Comparison of ENCODE assay signal across 1 cellular context in the genomic region with DNA sequence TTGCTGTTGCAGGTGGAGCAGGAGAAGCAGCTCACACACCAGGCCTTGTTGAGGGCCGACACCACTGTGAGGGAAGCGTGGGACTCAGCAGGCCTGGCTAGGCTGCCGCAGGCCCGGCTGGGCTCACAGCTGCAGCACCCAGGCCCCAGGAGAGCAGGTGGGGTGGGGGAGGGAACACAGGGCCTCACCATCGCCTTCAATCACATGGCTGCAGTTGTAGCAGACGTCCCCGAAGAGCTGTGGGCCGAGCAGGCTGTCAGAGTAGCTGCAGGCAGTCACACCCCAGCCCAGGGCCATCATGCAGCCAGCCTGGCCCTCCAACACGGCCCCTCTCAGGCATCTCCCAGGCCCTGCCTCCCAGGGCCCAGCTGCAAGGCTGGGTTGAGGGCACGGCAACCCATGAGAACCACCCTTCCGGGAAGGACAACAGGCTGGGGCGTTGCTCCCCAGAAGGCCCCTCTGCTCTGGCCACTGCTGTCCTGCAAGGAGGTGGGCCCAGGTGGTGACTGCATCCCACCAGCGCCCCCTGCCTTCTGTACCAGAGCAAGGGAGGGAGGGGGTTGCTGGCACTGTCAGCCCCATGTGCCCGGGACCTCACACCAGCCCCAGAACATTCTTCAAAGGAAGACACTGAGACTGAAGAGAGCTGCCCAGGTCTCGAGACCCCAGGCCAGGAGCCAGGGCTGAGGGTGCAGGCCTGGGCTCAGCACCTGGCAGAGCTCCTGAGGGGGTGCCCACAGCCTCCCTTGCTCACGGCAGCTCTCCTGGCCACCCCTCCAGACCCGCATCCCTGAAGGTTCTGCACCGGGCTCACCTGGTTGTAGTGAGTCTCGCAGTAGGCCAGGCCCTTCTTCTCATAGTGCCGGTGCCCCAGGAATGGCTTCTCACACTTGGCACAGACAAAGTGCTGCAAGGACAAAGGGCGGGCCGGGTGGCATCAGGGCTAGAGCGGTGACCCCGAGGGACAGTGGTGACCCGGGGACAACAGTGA.
TF ChIP-seq lines count a peak whose summit lies in the region.

No MANE protein-coding gene starts in this region.

TF ChIP-seq in HepG2, 621 proteins besides CTCF, POLR2A, EP300 and RAD21 (continued from another document and continues in another):
- no peak; the same call in 1 of the 2 replicates for TF ChIP-seq UBTF (CRISPR knock-in tag; IDR thresholded peaks at IDR 0.05)
- TF ChIP-seq EED (CRISPR knock-in tag; IDR thresholded peaks at IDR 0.05) = no peak; the same call in 1 of the 2 replicates
- TF ChIP-seq PHF20 (CRISPR knock-in tag; IDR thresholded peaks at IDR 0.05) = peak; percentile 47; the same call in 1 of the 2 replicates
- TF ChIP-seq MLLT10 (CRISPR knock-in tag; IDR thresholded peaks at IDR 0.05) = no peak
- no peak for TF ChIP-seq IRX3 (CRISPR knock-in tag; IDR thresholded peaks at IDR 0.05; ENCODE audit: borderline replicate concordance, low read depth)
- no peak for TF ChIP-seq CC2D1A (CRISPR knock-in tag; IDR thresholded peaks at IDR 0.05)
- TF ChIP-seq ZMYM4 (CRISPR knock-in tag; IDR thresholded peaks at IDR 0.05) = peak; percentile 31; the same call in 1 of the 2 replicates
- peak; percentile 35; the same call in 1 of the 2 replicates for TF ChIP-seq HIVEP1 (CRISPR knock-in tag; IDR thresholded peaks at IDR 0.05)
- TF ChIP-seq ATF7-NPFF (CRISPR knock-in tag; IDR thresholded peaks at IDR 0.05; ENCODE audit: low read depth) = peak; percentile 49; the same call in 1 of the 2 replicates
- TF ChIP-seq ZFX (CRISPR knock-in tag; IDR thresholded peaks at IDR 0.05; ENCODE audit: low read depth) = peak; percentile 96
- TF ChIP-seq RFXAP (CRISPR knock-in tag; IDR thresholded peaks at IDR 0.05; ENCODE audit: borderline replicate concordance) = peak; percentile 31; the same call in 1 of the 2 replicates
- no peak for TF ChIP-seq ZNF207 (IDR thresholded peaks at IDR 0.05; ENCODE audit: borderline replicate concordance)
- peak; percentile 71 for TF ChIP-seq STAG1 (CRISPR knock-in tag; IDR thresholded peaks at IDR 0.05)
- TF ChIP-seq, protein P1, sequence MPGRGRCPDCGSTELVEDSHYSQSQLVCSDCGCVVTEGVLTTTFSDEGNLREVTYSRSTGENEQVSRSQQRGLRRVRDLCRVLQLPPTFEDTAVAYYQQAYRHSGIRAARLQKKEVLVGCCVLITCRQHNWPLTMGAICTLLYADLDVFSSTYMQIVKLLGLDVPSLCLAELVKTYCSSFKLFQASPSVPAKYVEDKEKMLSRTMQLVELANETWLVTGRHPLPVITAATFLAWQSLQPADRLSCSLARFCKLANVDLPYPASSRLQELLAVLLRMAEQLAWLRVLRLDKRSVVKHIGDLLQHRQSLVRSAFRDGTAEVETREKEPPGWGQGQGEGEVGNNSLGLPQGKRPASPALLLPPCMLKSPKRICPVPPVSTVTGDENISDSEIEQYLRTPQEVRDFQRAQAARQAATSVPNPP (CRISPR knock-in tag; IDR thresholded peaks at IDR 0.05) = no peak
- 0 out of 2 replicates have a peak, but pooled peaks have one; percentile 36 for TF ChIP-seq ZNF275 (CRISPR knock-in tag; IDR thresholded peaks at IDR 0.05; ENCODE audit: borderline replicate concordance)
- no peak for TF ChIP-seq ZIK1 (CRISPR knock-in tag; IDR thresholded peaks at IDR 0.05; ENCODE audit: borderline replicate concordance, low read depth)
- 0 out of 2 replicates have a peak, but pooled peaks have one; percentile 59 for TF ChIP-seq NFKBIZ (CRISPR knock-in tag; IDR thresholded peaks at IDR 0.05)
- no peak for TF ChIP-seq MTA3 (CRISPR knock-in tag; IDR thresholded peaks at IDR 0.05)
- no peak for TF ChIP-seq JARID2 (CRISPR knock-in tag; IDR thresholded peaks at IDR 0.05; ENCODE audit: insufficient replicate concordance)
- TF ChIP-seq ZNF337 (CRISPR knock-in tag; IDR thresholded peaks at IDR 0.05; ENCODE audit: borderline replicate concordance, low read depth) = no peak
- no peak for TF ChIP-seq ZNF691 (CRISPR knock-in tag; IDR thresholded peaks at IDR 0.05; ENCODE audit: borderline replicate concordance, low read depth)
- no peak for TF ChIP-seq ZFP41 (CRISPR knock-in tag; IDR thresholded peaks at IDR 0.05; ENCODE audit: borderline replicate concordance)
- TF ChIP-seq, protein P2, sequence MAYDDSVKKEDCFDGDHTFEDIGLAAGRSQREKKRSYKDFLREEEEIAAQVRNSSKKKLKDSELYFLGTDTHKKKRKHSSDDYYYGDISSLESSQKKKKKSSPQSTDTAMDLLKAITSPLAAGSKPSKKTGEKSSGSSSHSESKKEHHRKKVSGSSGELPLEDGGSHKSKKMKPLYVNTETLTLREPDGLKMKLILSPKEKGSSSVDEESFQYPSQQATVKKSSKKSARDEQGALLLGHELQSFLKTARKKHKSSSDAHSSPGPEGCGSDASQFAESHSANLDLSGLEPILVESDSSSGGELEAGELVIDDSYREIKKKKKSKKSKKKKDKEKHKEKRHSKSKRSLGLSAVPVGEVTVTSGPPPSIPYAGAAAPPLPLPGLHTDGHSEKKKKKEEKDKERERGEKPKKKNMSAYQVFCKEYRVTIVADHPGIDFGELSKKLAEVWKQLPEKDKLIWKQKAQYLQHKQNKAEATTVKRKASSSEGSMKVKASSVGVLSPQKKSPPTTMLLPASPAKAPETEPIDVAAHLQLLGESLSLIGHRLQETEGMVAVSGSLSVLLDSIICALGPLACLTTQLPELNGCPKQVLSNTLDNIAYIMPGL (CRISPR knock-in tag; IDR thresholded peaks at IDR 0.05; ENCODE audit: borderline replicate concordance in 1 of 2, low read depth in 1 of 2) = peak; percentile 76 to 88
- 0 out of 2 replicates have a peak, but pooled peaks have one; percentile 20 for TF ChIP-seq ZNF547 (CRISPR knock-in tag; IDR thresholded peaks at IDR 0.05)
- TF ChIP-seq ZBTB39 (CRISPR knock-in tag; IDR thresholded peaks at IDR 0.05) = no peak
- TF ChIP-seq, protein P3, sequence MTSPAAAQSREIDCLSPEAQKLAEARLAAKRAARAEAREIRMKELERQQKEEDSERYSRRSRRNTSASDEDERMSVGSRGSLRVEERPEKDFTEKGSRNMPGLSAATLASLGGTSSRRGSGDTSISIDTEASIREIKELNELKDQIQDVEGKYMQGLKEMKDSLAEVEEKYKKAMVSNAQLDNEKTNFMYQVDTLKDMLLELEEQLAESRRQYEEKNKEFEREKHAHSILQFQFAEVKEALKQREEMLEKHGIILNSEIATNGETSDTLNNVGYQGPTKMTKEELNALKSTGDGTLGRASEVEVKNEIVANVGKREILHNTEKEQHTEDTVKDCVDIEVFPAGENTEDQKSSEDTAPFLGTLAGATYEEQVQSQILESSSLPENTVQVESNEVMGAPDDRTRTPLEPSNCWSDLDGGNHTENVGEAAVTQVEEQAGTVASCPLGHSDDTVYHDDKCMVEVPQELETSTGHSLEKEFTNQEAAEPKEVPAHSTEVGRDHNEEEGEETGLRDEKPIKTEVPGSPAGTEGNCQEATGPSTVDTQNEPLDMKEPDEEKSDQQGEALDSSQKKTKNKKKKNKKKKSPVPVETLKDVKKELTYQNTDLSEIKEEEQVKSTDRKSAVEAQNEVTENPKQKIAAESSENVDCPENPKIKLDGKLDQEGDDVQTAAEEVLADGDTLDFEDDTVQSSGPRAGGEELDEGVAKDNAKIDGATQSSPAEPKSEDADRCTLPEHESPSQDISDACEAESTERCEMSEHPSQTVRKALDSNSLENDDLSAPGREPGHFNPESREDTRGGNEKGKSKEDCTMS (CRISPR knock-in tag; conservative IDR thresholded peaks at IDR 0.05) = no peak
- TF ChIP-seq CCDC6 (CRISPR knock-in tag; IDR thresholded peaks at IDR 0.05) = no peak
- TF ChIP-seq, protein P4, sequence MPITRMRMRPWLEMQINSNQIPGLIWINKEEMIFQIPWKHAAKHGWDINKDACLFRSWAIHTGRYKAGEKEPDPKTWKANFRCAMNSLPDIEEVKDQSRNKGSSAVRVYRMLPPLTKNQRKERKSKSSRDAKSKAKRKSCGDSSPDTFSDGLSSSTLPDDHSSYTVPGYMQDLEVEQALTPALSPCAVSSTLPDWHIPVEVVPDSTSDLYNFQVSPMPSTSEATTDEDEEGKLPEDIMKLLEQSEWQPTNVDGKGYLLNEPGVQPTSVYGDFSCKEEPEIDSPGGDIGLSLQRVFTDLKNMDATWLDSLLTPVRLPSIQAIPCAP (CRISPR knock-in tag; IDR thresholded peaks at IDR 0.05; ENCODE audit: low read depth) = no peak
- TF ChIP-seq, protein P5, sequence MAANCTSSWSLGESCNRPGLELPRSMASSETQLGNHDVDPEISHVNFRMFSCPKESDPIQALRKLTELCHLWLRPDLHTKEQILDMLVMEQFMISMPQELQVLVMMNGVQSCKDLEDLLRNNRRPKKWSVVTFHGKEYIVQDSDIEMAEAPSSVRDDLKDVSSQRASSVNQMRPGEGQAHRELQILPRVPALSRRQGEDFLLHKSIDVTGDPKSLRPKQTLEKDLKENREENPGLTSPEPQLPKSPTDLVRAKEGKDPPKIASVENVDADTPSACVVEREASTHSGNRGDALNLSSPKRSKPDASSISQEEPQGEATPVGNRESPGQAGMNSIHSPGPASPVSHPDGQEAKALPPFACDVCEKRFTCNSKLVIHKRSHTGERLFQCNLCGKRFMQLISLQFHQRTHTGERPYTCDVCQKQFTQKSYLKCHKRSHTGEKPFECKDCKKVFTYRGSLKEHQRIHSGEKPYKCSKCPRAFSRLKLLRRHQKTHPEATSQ (CRISPR knock-in tag; IDR thresholded peaks at IDR 0.05; ENCODE audit: borderline replicate concordance) = no peak
- no peak; the same call in 1 of the 2 replicates for TF ChIP-seq WIZ (CRISPR knock-in tag; IDR thresholded peaks at IDR 0.05)
- TF ChIP-seq ZNF777 (CRISPR knock-in tag; IDR thresholded peaks at IDR 0.05) = no peak
- TF ChIP-seq GMEB2 (CRISPR knock-in tag; IDR thresholded peaks at IDR 0.05; ENCODE audit: low read depth) = no peak
- TF ChIP-seq, protein P6, sequence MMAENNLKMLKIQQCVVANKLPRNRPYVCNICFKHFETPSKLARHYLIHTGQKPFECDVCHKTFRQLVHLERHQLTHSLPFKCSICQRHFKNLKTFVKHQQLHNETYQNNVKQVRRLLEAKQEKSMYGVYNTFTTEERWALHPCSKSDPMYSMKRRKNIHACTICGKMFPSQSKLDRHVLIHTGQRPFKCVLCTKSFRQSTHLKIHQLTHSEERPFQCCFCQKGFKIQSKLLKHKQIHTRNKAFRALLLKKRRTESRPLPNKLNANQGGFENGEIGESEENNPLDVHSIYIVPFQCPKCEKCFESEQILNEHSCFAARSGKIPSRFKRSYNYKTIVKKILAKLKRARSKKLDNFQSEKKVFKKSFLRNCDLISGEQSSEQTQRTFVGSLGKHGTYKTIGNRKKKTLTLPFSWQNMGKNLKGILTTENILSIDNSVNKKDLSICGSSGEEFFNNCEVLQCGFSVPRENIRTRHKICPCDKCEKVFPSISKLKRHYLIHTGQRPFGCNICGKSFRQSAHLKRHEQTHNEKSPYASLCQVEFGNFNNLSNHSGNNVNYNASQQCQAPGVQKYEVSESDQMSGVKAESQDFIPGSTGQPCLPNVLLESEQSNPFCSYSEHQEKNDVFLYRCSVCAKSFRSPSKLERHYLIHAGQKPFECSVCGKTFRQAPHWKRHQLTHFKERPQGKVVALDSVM (CRISPR knock-in tag; IDR thresholded peaks at IDR 0.05) = no peak
- TF ChIP-seq ZNF331 (CRISPR knock-in tag; IDR thresholded peaks at IDR 0.05) = peak; percentile 8; the same call in 1 of the 2 replicates
- TF ChIP-seq ATF7 (IDR thresholded peaks at IDR 0.05) = no peak
- no peak for TF ChIP-seq ATF7 (CRISPR knock-in tag; IDR thresholded peaks at IDR 0.05)
